In the genomic region with DNA sequence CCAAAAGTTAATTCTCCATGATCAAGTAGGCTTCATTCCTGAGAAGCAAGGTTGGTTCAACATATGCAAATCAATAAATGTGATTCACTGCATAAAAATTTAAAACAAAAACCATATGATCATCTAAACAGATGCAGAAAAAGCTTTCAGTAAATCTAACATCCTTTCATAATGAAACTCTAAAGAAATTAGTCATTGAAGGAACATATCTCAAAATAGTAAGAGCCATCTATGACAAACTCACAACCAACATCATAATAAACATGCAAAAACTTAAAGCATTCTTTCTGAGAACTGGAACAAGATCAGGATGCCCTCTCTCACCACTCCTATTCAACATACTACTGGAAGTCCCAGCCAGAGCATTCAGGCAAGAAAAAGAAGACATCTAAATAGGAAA, we compare ENCODE assay signal across 22 cellular contexts.
A peak's percentile ranks its signal among the peaks of the same experiment; 100 is the strongest.
DNase-seq lines count a peak whose midpoint lies in the region; ATAC-seq and TF ChIP-seq lines count a peak whose summit lies in the region.
"Had no signal": no experiment of that assay in that cellular context is flagged by ENCODE, and none has a peak within 500 bp of the region (broad histone marks: within the 10 kb centered on the region; RNA-seq: fewer than 3 reads in every experiment).

No MANE protein-coding gene starts in this region.

- H3K4me1 Mint-ChIP-seq in activated CD4-positive, alpha-beta T cell treated with anti-CD3 and anti-CD28 coated beads, Interleukin-2, amount 10 ng/mL, durations not matched to agents 24 days and 14 days = no peaks in the 10 kb centered on the region
- H3K4me1 Mint-ChIP-seq in mesothelial cell of epicardium = no peaks in the 10 kb centered on the region
- H3K4me1 Mint-ChIP-seq: IgD-negative memory B cell had no signal

- intact Hi-C loops in activated CD4-positive, alpha-beta T cell treated with anti-CD3 and anti-CD28 coated beads, Interleukin-2, amount 10 ng/mL, durations not matched to agents 24 days and 14 days (cut with micrococcal nuclease) = no loop called here
- intact Hi-C loops in mammary epithelial cell (cut with micrococcal nuclease) = loop anchor here (10.0 kb wide), 1 partner anchor 1241 kb away; no protein-coding TSS in a partner anchor

- H3K9me3 Mint-ChIP-seq in activated CD4-positive, alpha-beta T cell treated with anti-CD3 and anti-CD28 coated beads, Interleukin-2, amount 10 ng/mL, durations not matched to agents 24 days and 14 days = peaks cover 8% of the 10 kb centered on the region
- H3K9me3 Mint-ChIP-seq in mesothelial cell of epicardium = peaks cover 52% of the 10 kb centered on the region

- no peaks in the 10 kb centered on the region for H4K20me1 ChIP-seq in mammary epithelial cell (ENCODE audit: insufficient read depth, low read length)

- no peak overlapping the region for H2AFZ ChIP-seq in mammary epithelial cell (ENCODE audit: low read depth, low read length)

- no peaks in the 10 kb centered on the region for H3K36me3 ChIP-seq in mammary epithelial cell (ENCODE audit: insufficient read depth, low read length)
- no peaks in the 10 kb centered on the region for H3K36me3 ChIP-seq in suprapubic skin

- peak overlapping the region; percentile 11 for H3K27ac Mint-ChIP-seq in activated CD4-positive, alpha-beta T cell treated with anti-CD3 and anti-CD28 coated beads, Interleukin-2, amount 10 ng/mL, durations not matched to agents 24 days and 14 days
- H3K27ac Mint-ChIP-seq in mesothelial cell of epicardium = no peak overlapping the region
- H3K27ac Mint-ChIP-seq: CD8-positive, alpha-beta T cell; HFFc6; IgD-negative memory B cell had no signal

- H3K4me1 ChIP-seq in mammary epithelial cell (ENCODE audit: insufficient read depth, low read length) (peaks cover 23% of the 10 kb centered on the region), suprapubic skin (no peaks in the 10 kb centered on the region)

- no peak for TF ChIP-seq CTCF in mammary epithelial cell (conservative IDR thresholded peaks at IDR 0.05 in 1 of 2, IDR thresholded peaks at IDR 0.05 in 1 of 2; ENCODE audit: extremely low read depth in 1 of 2, insufficient read depth in 1 of 2, low read depth in 1 of 2, low read length in 2 of 2)
- no peak for TF ChIP-seq CTCF in suprapubic skin (IDR thresholded peaks at IDR 0.05)
- TF ChIP-seq CTCF in mesothelial cell of epicardium (IDR thresholded peaks at IDR 0.05; ENCODE audit: unreplicated experiment) = no peak

- H3K9me3 ChIP-seq in mammary epithelial cell (replicated peaks; ENCODE audit: insufficient read depth, low read length) = peaks cover 33% of the 10 kb centered on the region
- peaks cover 9% of the 10 kb centered on the region for H3K9me3 ChIP-seq in suprapubic skin

- BruUV-seq in mammary epithelial cell (replicated peaks; lab: Mats Ljungman, UMichigan) = no TSS peak

- H3K79me2 ChIP-seq in mammary epithelial cell (ENCODE audit: insufficient read depth, low read length) = peaks cover 28% of the 10 kb centered on the region

- H3K4me3 ChIP-seq in mammary epithelial cell (replicated peaks in 1 of 3; ENCODE audit: insufficient read depth in 1 of 3, low read depth in 2 of 3, low read length in 3 of 3) (no peak overlapping the region), suprapubic skin (no peak overlapping the region)
- H3K4me3 ChIP-seq: SK-N-MC had no signal

- no peak for TF ChIP-seq POLR2A in suprapubic skin (IDR thresholded peaks at IDR 0.05)

- H3K36me3 Mint-ChIP-seq in activated CD4-positive, alpha-beta T cell treated with anti-CD3 and anti-CD28 coated beads, Interleukin-2, amount 10 ng/mL, durations not matched to agents 24 days and 14 days (ENCODE audit: low read depth) = no peaks in the 10 kb centered on the region
- no peaks in the 10 kb centered on the region for H3K36me3 Mint-ChIP-seq in mesothelial cell of epicardium
- H3K36me3 Mint-ChIP-seq: CD8-positive, alpha-beta T cell; IgD-negative memory B cell had no signal

- dilution Hi-C loops in mammary epithelial cell (cut with HindIII; ENCODE audit: low sequenced_read_pairs) = no loop called here

- H3K27ac ChIP-seq in mammary epithelial cell (ENCODE audit: insufficient read depth, low read depth, low read length) (peak overlapping the region; percentile 95), suprapubic skin (no peak overlapping the region)
- H3K27ac ChIP-seq: SK-N-MC had no signal

- peak overlapping the region; percentile 19 for H3K4me2 ChIP-seq in mammary epithelial cell (ENCODE audit: insufficient read depth, low read depth, low read length)

- CTCF ChIA-PET in mammary epithelial cell (lab: Charles Lee; ENCODE audit: low non-redundant PET) = no interaction called here

- no peak for ATAC-seq in GM18519 (IDR thresholded peaks at IDR 0.05; ENCODE audit: low FRiP score, unreplicated experiment)
- ATAC-seq: CD8-positive, alpha-beta T cell had no signal

- no peaks in the 10 kb centered on the region for H3K27me3 Mint-ChIP-seq in activated CD4-positive, alpha-beta T cell treated with anti-CD3 and anti-CD28 coated beads, Interleukin-2, amount 10 ng/mL, durations not matched to agents 24 days and 14 days
- H3K27me3 Mint-ChIP-seq in mesothelial cell of epicardium (ENCODE audit: low read depth) = peaks cover 12% of the 10 kb centered on the region
- H3K27me3 Mint-ChIP-seq: IgD-negative memory B cell had no signal

- H3K9ac ChIP-seq in mammary epithelial cell (ENCODE audit: insufficient read depth, low read length) = no peak overlapping the region

- H3K4me3 Mint-ChIP-seq in activated CD4-positive, alpha-beta T cell treated with anti-CD3 and anti-CD28 coated beads, Interleukin-2, amount 10 ng/mL, durations not matched to agents 24 days and 14 days = no peak overlapping the region
- no peak overlapping the region for H3K4me3 Mint-ChIP-seq in mesothelial cell of epicardium
- H3K4me3 Mint-ChIP-seq: CD8-positive, alpha-beta T cell; HFFc6; IgD-negative memory B cell had no signal

- in situ Hi-C loops in mammary epithelial cell (cut with MboI; ENCODE audit: low sequenced_read_pairs in 2 of 2) = no loop called here

- H3K27me3 ChIP-seq in mammary epithelial cell (ENCODE audit: insufficient read depth, low read length) (no peaks in the 10 kb centered on the region), suprapubic skin (no peaks in the 10 kb centered on the region)

- DNase-seq in activated CD4-positive, alpha-beta T cell treated with anti-CD3 and anti-CD28 coated beads, Interleukin-2, amount 10 ng/mL, durations not matched to agents 24 days and 14 days = no peak
- no peak for DNase-seq in activated CD4-positive, alpha-beta T cell treated with anti-CD3 and anti-CD28 coated beads, Interleukin-2, amount 50 U/mL, for 1 hour
- DNase-seq in HT1080 (ENCODE audit: low read depth) = peak; percentile 15
- peak; percentile 48 for DNase-seq in mammary epithelial cell
- DNase-seq in fibroblast of peridontal ligament (ENCODE audit: extremely low read depth) = peak; percentile 27
- no peak for DNase-seq in suprapubic skin (ENCODE audit: low spot score in 2 of 2)
- no peak for DNase-seq in mesothelial cell of epicardium (ENCODE audit: low spot score in 2 of 2, unreplicated experiment in 2 of 2)
- DNase-seq: AML-193; C1 segment of cervical spinal cord; CD8-positive, alpha-beta T cell; H7; HFFc6; NCI-H1694; NCI-H2081; NCI-H2171; NCI-H446; NCI-H526; OCI-M1; SHP77 had no signal

- TF ChIP-seq EP300 in suprapubic skin (IDR thresholded peaks at IDR 0.05) = no peak

Comparison
In these comparisons a context has a peak if more than half of its experiments do, and no peak if none do; other contexts are left out.
1. DNase-seq: peak in HT1080 (single experiment), mammary epithelial cell (single experiment) and fibroblast of peridontal ligament (single experiment); none in activated CD4-positive, alpha-beta T cell treated with anti-CD3 and anti-CD28 coated beads, Interleukin-2, amount 10 ng/mL, durations not matched to agents 24 days and 14 days (single experiment), activated CD4-positive, alpha-beta T cell treated with anti-CD3 and anti-CD28 coated beads, Interleukin-2, amount 50 U/mL, for 1 hour (single experiment), suprapubic skin (0 of 2) and mesothelial cell of epicardium (0 of 2).